ENCODE assay signal across 21 cellular contexts in the genomic region with DNA sequence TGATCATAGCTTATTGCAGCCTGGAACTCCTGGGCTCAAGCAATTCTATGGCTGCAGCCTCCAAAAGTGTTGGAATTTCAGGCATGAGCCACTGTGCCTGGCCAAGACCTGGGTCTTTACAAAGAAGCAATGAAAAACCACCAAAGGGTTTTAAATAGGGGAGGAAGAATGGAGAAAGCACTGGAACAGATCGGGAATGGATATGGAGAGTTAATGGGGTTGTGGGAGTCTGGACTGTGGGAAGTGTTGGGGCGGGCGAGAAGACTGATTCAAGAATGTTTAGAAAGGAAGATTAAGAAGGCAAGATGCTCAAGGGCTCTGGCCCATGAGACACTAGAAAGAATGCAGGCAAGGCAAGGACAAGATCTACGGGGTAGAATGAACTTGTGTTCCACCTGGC.
DNase-seq lines count a peak whose midpoint lies in the region; ATAC-seq and TF ChIP-seq lines count a peak whose summit lies in the region.
"Had no signal": no experiment of that assay in that cellular context is flagged by ENCODE, and none has a peak within 500 bp of the region (broad histone marks: within the 10 kb centered on the region; RNA-seq: fewer than 3 reads in every experiment).

No MANE protein-coding gene starts in this region.

- 92 to 93% methylated on average over 4 of the region's 4 CpGs for WGBS in sigmoid colon, 2 donors

- H3K4me1 ChIP-seq in CD8-positive, alpha-beta memory T cell (ENCODE audit: insufficient read depth, low read length), result peaks cover 4% of the 10 kb centered on the region
- H3K4me1 ChIP-seq in sigmoid colon, result no peaks in the 10 kb centered on the region
- H3K4me1 ChIP-seq: prostate gland had no signal

- TF ChIP-seq EP300 in sigmoid colon (IDR thresholded peaks at IDR 0.05), result no peak

- H3K36me3 Mint-ChIP-seq in activated CD4-positive, alpha-beta memory T cell treated with anti-CD3 and anti-CD28 coated beads for 36 hours, result peaks cover 50% of the 10 kb centered on the region
- H3K36me3 Mint-ChIP-seq in activated CD4-positive, alpha-beta memory T cell treated with anti-CD3 and anti-CD28 coated beads, Interleukin-2, amount 10 ng/mL, durations not matched to agents 7 days and 5 days (ENCODE audit: low read depth), result peaks cover 95% of the 10 kb centered on the region
- H3K36me3 Mint-ChIP-seq in CD8-positive, alpha-beta memory T cell, result peaks cover 27 to 89% (median 41%) of the 10 kb centered on the region in 3 donors
- H3K36me3 Mint-ChIP-seq in effector memory CD8-positive, alpha-beta T cell (ENCODE audit: insufficient read depth), result peaks cover 62% of the 10 kb centered on the region

- no peaks in the 10 kb centered on the region for H3K27me3 Mint-ChIP-seq in activated CD4-positive, alpha-beta memory T cell treated with anti-CD3 and anti-CD28 coated beads for 36 hours
- no peaks in the 10 kb centered on the region for H3K27me3 Mint-ChIP-seq in activated CD4-positive, alpha-beta memory T cell treated with anti-CD3 and anti-CD28 coated beads, Interleukin-2, amount 10 ng/mL, durations not matched to agents 7 days and 5 days
- H3K27me3 Mint-ChIP-seq in CD8-positive, alpha-beta memory T cell, result peaks cover 0 to 1% of the 10 kb centered on the region in 2 donors
- no peaks in the 10 kb centered on the region for H3K27me3 Mint-ChIP-seq in effector memory CD8-positive, alpha-beta T cell

- peaks cover 2% of the 10 kb centered on the region for H3K9me3 Mint-ChIP-seq in activated CD4-positive, alpha-beta memory T cell treated with anti-CD3 and anti-CD28 coated beads for 36 hours
- H3K9me3 Mint-ChIP-seq in activated CD4-positive, alpha-beta memory T cell treated with anti-CD3 and anti-CD28 coated beads, Interleukin-2, amount 10 ng/mL, durations not matched to agents 7 days and 5 days, result peaks cover 9% of the 10 kb centered on the region
- H3K9me3 Mint-ChIP-seq in CD8-positive, alpha-beta memory T cell, result peaks cover 0 to 2% (median 0%) of the 10 kb centered on the region in 5 donors
- H3K9me3 Mint-ChIP-seq in effector memory CD8-positive, alpha-beta T cell, result no peaks in the 10 kb centered on the region
- H3K9me3 Mint-ChIP-seq: HFFc6 had no signal

- no peaks in the 10 kb centered on the region for H3K27me3 ChIP-seq in CD8-positive, alpha-beta memory T cell (ENCODE audit: insufficient read depth, low read length, poor library complexity, severe bottlenecking)
- H3K27me3 ChIP-seq in sigmoid colon, result no peaks in the 10 kb centered on the region

- peak overlapping the region; percentile 1 for H3K27ac Mint-ChIP-seq in activated CD4-positive, alpha-beta memory T cell treated with anti-CD3 and anti-CD28 coated beads for 36 hours
- no peak overlapping the region for H3K27ac Mint-ChIP-seq in activated CD4-positive, alpha-beta memory T cell treated with anti-CD3 and anti-CD28 coated beads, Interleukin-2, amount 10 ng/mL, durations not matched to agents 7 days and 5 days
- peak overlapping the region in 6 of 8 donors; percentile 21 to 79 (median 55) for H3K27ac Mint-ChIP-seq in CD8-positive, alpha-beta memory T cell
- peak overlapping the region; percentile 78 for H3K27ac Mint-ChIP-seq in effector memory CD8-positive, alpha-beta T cell
- H3K27ac Mint-ChIP-seq: HFFc6, WTC11 had no signal

- no peak overlapping the region for H3K4me3 Mint-ChIP-seq in activated CD4-positive, alpha-beta memory T cell treated with anti-CD3 and anti-CD28 coated beads for 36 hours
- H3K4me3 Mint-ChIP-seq in activated CD4-positive, alpha-beta memory T cell treated with anti-CD3 and anti-CD28 coated beads, Interleukin-2, amount 10 ng/mL, durations not matched to agents 7 days and 5 days, result no peak overlapping the region
- no peak overlapping the region for H3K4me3 Mint-ChIP-seq in CD8-positive, alpha-beta memory T cell
- no peak overlapping the region for H3K4me3 Mint-ChIP-seq in effector memory CD8-positive, alpha-beta T cell
- H3K4me3 Mint-ChIP-seq: HFFc6, WTC11 had no signal

- H3K36me3 ChIP-seq in CD8-positive, alpha-beta memory T cell (ENCODE audit: insufficient read depth, low read length), result peaks cover 67% of the 10 kb centered on the region
- H3K36me3 ChIP-seq in sigmoid colon, result no peaks in the 10 kb centered on the region
- H3K36me3 ChIP-seq: prostate gland had no signal

- no peak overlapping the region for H3K4me3 ChIP-seq in CD8-positive, alpha-beta memory T cell (ENCODE audit: low read length)
- no peak overlapping the region for H3K4me3 ChIP-seq in sigmoid colon
- H3K4me3 ChIP-seq: prostate gland had no signal

- ATAC-seq in effector memory CD8-positive, alpha-beta T cell (replicated peaks), result no peak
- ATAC-seq: Panc1, WTC11 had no signal

- H3K4me1 Mint-ChIP-seq in activated CD4-positive, alpha-beta memory T cell treated with anti-CD3 and anti-CD28 coated beads for 36 hours (ENCODE audit: low read depth), result peaks cover 24% of the 10 kb centered on the region
- peaks cover 25% of the 10 kb centered on the region for H3K4me1 Mint-ChIP-seq in activated CD4-positive, alpha-beta memory T cell treated with anti-CD3 and anti-CD28 coated beads, Interleukin-2, amount 10 ng/mL, durations not matched to agents 7 days and 5 days
- peaks cover 19 to 36% (median 19%) of the 10 kb centered on the region in 3 donors for H3K4me1 Mint-ChIP-seq in CD8-positive, alpha-beta memory T cell
- H3K4me1 Mint-ChIP-seq in effector memory CD8-positive, alpha-beta T cell (ENCODE audit: low read depth in 2 of 2), result peaks cover 23 to 49% of the 10 kb centered on the region in 2 donors

- no peak overlapping the region for H3K27ac ChIP-seq in CD8-positive, alpha-beta memory T cell (ENCODE audit: low read depth, low read length)
- no peak overlapping the region for H3K27ac ChIP-seq in sigmoid colon
- H3K27ac ChIP-seq: prostate gland had no signal

- TF ChIP-seq CTCF in sigmoid colon (IDR thresholded peaks at IDR 0.05), result no peak

- POLR2A ChIA-PET in activated CD4-positive, alpha-beta memory T cell treated with anti-CD3 and anti-CD28 coated beads for 36 hours (lab: Charles Lee), result no interaction called here
- POLR2A ChIA-PET in activated CD4-positive, alpha-beta memory T cell treated with anti-CD3 and anti-CD28 coated beads, Interleukin-2, amount 10 ng/mL, durations not matched to agents 7 days and 5 days (lab: Charles Lee), result no interaction called here
- POLR2A ChIA-PET in CD8-positive, alpha-beta memory T cell (lab: Charles Lee), result no interaction called here

- intact Hi-C loops in activated CD4-positive, alpha-beta memory T cell treated with anti-CD3 and anti-CD28 coated beads for 36 hours (cut with micrococcal nuclease), result no loop called here
- intact Hi-C loops in sigmoid colon (cut with DNase I), result no loop called here

- no peak for TF ChIP-seq POLR2A in sigmoid colon (IDR thresholded peaks at IDR 0.05)

- DNase-seq in activated CD4-positive, alpha-beta memory T cell treated with anti-CD3 and anti-CD28 coated beads for 36 hours, result no peak
- no peak for DNase-seq in activated CD4-positive, alpha-beta memory T cell treated with anti-CD3 and anti-CD28 coated beads, Interleukin-2, amount 10 ng/mL, durations not matched to agents 7 days and 5 days
- DNase-seq in CD8-positive, alpha-beta memory T cell, result peak in 1 of 5 donors; percentile 4
- DNase-seq in effector memory CD8-positive, alpha-beta T cell, result no peak
- DNase-seq in sigmoid colon, result peak; percentile 10
- DNase-seq in cerebellar cortex (ENCODE audit: low spot score), result no peak
- DNase-seq in pons (ENCODE audit: low spot score), result no peak
- DNase-seq in NCI-H446 treated with DMSO at 0.1 percent for 48 hours (lab: John Stamatoyannopoulos, UW), result no peak
- DNase-seq: C1 segment of cervical spinal cord; HFFc6; mesendoderm; NCI-H1105 treated with DMSO at 0.1 percent for 48 hours; NCI-H2081 treated with DMSO at 0.1 percent for 48 hours; NCI-H510A treated with DMSO at 0.1 percent for 48 hours; NK-92 treated with Interleukin-12 subunit alpha and Interleukin-12 subunit beta, amount 100 ng/mL, for 24 hours; small intestine; stimulated activated CD4-positive, alpha-beta T cell treated with anti-CD3 and anti-CD28 coated beads, Interleukin-4, amount 100 ng/mL, for 1 hour; T-helper 9 cell had no signal

- no peaks in the 10 kb centered on the region for H3K9me3 ChIP-seq in CD8-positive, alpha-beta memory T cell (ENCODE audit: low read length)
- no peaks in the 10 kb centered on the region for H3K9me3 ChIP-seq in sigmoid colon
- H3K9me3 ChIP-seq: prostate gland had no signal

- CTCF ChIA-PET in activated CD4-positive, alpha-beta memory T cell treated with anti-CD3 and anti-CD28 coated beads for 36 hours (lab: Charles Lee), result no interaction called here
- CTCF ChIA-PET in activated CD4-positive, alpha-beta memory T cell treated with anti-CD3 and anti-CD28 coated beads, Interleukin-2, amount 10 ng/mL, durations not matched to agents 7 days and 5 days (lab: Charles Lee), result no interaction called here
- CTCF ChIA-PET in CD8-positive, alpha-beta memory T cell (lab: Charles Lee), result interaction anchor here (1.1 kb wide), 1 partner anchor 9 kb away, joined by 3 read pairs; no protein-coding TSS in a partner anchor
